16 cellular contexts compared by ENCODE assay signal in the genomic region with DNA sequence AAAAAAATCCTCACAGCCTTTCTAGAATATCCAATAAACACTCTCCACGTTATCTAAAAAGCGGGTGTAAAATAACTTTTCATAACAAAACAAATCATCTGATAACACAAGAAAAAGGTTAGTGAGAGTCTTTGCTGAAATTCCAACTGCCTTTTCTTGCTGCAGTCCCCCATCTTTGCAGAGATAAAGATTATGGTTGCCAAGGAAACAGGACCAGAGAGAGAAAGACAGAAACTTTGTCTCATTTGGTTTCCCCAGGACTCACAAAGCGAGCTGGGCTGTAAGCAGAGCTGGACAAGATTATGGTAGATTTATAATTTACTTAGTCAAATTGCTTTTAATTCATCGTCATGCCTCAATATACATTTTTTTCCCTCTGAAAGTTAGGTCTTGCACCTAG. TPM values are rescaled to one million over a fixed set of nuclear protein-coding genes. Genes with fewer than 3 reads are reported as not detected.
A peak's percentile ranks its signal among the peaks of the same experiment; 100 is the strongest.
DNase-seq lines count a peak whose midpoint lies in the region; ATAC-seq and TF ChIP-seq lines count a peak whose summit lies in the region.
"Had no signal": no experiment of that assay in that cellular context is flagged by ENCODE, and none has a peak within 500 bp of the region (broad histone marks: within the 10 kb centered on the region; RNA-seq: fewer than 3 reads in every experiment).

No MANE protein-coding gene starts in this region.

- H3K9me3 ChIP-seq in OCI-LY3 (ENCODE audit: insufficient read depth, low read length) (no peaks in the 10 kb centered on the region), endodermal cell (ENCODE audit: control insufficient read depth, low read length) (peaks cover 16% of the 10 kb centered on the region), neuron (ENCODE audit: low read length) (no peaks in the 10 kb centered on the region)

- H3K9ac ChIP-seq in OCI-LY3 (ENCODE audit: low read length), result no peak overlapping the region
- no peak overlapping the region for H3K9ac ChIP-seq in endodermal cell (ENCODE audit: extremely low read depth, low read length, poor library complexity, severe bottlenecking)

- no peak overlapping the region for H3K4me3 Mint-ChIP-seq in endodermal cell
- H3K4me3 Mint-ChIP-seq: CD4-positive, alpha-beta memory T cell; GM23338 had no signal

- H3K4me3 ChIP-seq in OCI-LY3 (ENCODE audit: low read length), result no peak overlapping the region
- H3K4me3 ChIP-seq in endodermal cell (ENCODE audit: low read length), result peak overlapping the region; percentile 55
- peak overlapping the region; percentile 18 for H3K4me3 ChIP-seq in neuron (ENCODE audit: low read length)
- H3K4me3 ChIP-seq: GM23338 had no signal

- no peaks in the 10 kb centered on the region for H3K79me2 ChIP-seq in OCI-LY3 (ENCODE audit: low read length)

- H3K27me3 ChIP-seq in OCI-LY3 (ENCODE audit: low read depth, low read length), result peaks cover 40% of the 10 kb centered on the region
- H3K27me3 ChIP-seq in endodermal cell (ENCODE audit: control insufficient read depth, insufficient read depth, low read length, poor library complexity, severe bottlenecking), result no peaks in the 10 kb centered on the region
- H3K27me3 ChIP-seq in neuron (ENCODE audit: insufficient read depth, low read length), result no peaks in the 10 kb centered on the region

- peaks cover 71% of the 10 kb centered on the region for H3K4me1 Mint-ChIP-seq in endodermal cell
- H3K4me1 Mint-ChIP-seq: CD4-positive, alpha-beta memory T cell had no signal

- peak overlapping the region; percentile 66 for H3K4me2 ChIP-seq in OCI-LY3 (ENCODE audit: low read length)

- peaks cover 32% of the 10 kb centered on the region for H3K4me1 ChIP-seq in OCI-LY3 (ENCODE audit: low read length)
- peaks cover 14% of the 10 kb centered on the region for H3K4me1 ChIP-seq in endodermal cell (ENCODE audit: control insufficient read depth, insufficient read depth, low read length)
- peaks cover 53% of the 10 kb centered on the region for H3K4me1 ChIP-seq in neuron (ENCODE audit: insufficient read depth, low read length)

- DNase-seq in NCI-H524 (lab: John Stamatoyannopoulos, UW) (peak; percentile 34 to 71), NCI-H524 treated with DMSO at 0.1 percent for 48 hours (lab: John Stamatoyannopoulos, UW) (no peak), endodermal cell (no peak), NCI-H187 treated with DMSO at 0.1 percent for 48 hours (lab: John Stamatoyannopoulos, UW) (no peak), NCI-H1417 treated with DMSO at 0.1 percent for 48 hours (lab: John Stamatoyannopoulos, UW) (no peak)
- DNase-seq: CD4-positive, alpha-beta memory T cell; GF-D8; KBM-7; MV-4-11; NCI-H1436 had no signal

- TF ChIP-seq CTCF in OCI-LY3 (IDR thresholded peaks at IDR 0.05; ENCODE audit: low read depth, low read length), result no peak
- TF ChIP-seq CTCF in endodermal cell (conservative IDR thresholded peaks at IDR 0.05), result no peak

- ATAC-seq in activated CD4-positive, CD25-positive, alpha-beta regulatory T cell treated with anti-CD3 and anti-CD28 coated beads, Interleukin-2, amount 50 U/mL, for 24 hours, result no peak
- ATAC-seq: GM23338, HCT116, Panc1 had no signal

- no peaks in the 10 kb centered on the region for H3K27me3 Mint-ChIP-seq in endodermal cell (ENCODE audit: insufficient read depth)

- 80 to 94% methylated on average over 3 to 4 of the region's 4 CpGs for WGBS in endodermal cell (ENCODE audit: insufficient coverage in 1 of 2, insufficient read length in 1 of 2), 2 experiments

- peaks cover 14% of the 10 kb centered on the region for H3K9me3 Mint-ChIP-seq in endodermal cell

- H3K36me3 ChIP-seq in OCI-LY3 (replicated peaks; ENCODE audit: low read depth, low read length) (no peaks in the 10 kb centered on the region), endodermal cell (ENCODE audit: control insufficient read depth, insufficient read depth, low read length) (peaks cover 20% of the 10 kb centered on the region), neuron (ENCODE audit: insufficient read depth, low read length) (no peaks in the 10 kb centered on the region)

- H3K36me3 Mint-ChIP-seq in endodermal cell (ENCODE audit: low read depth), result peaks cover 19% of the 10 kb centered on the region
- H3K36me3 Mint-ChIP-seq: CD4-positive, alpha-beta memory T cell had no signal

- peak overlapping the region; percentile 29 for H3K27ac Mint-ChIP-seq in endodermal cell
- H3K27ac Mint-ChIP-seq: CD4-positive, alpha-beta memory T cell; GM23338 had no signal

- H2AFZ ChIP-seq in OCI-LY3 (ENCODE audit: low read depth, low read length) (no peak overlapping the region), neuron (ENCODE audit: low read depth, low read length) (peak overlapping the region; percentile 3)
- H2AFZ ChIP-seq: GM23338 had no signal

- peaks cover 4% of the 10 kb centered on the region; the same call in 1 of the 2 replicates for H4K20me1 ChIP-seq in OCI-LY3 (ENCODE audit: insufficient read depth, low read length)

- H3K27ac ChIP-seq in OCI-LY3 (ENCODE audit: low read length), result no peak overlapping the region
- peak overlapping the region; percentile 84 for H3K27ac ChIP-seq in endodermal cell (ENCODE audit: low read depth, low read length)

RNA-seq across cellular contexts. Expression of a gene that starts 17.6 kb away (rescaled TPM):
- total RNA-seq in endodermal cell, result 10 to 100 TPM; 64.2 to 70.8 TPM
- 157 TPM for polyA plus RNA-seq in endodermal cell (2013, experiment 1 of 2)
- polyA plus RNA-seq in endodermal cell (2013, experiment 2 of 2), result 160 TPM

Comparison
In these comparisons a context has a peak if more than half of its experiments do, and no peak if none do; other contexts are left out.
1. DNase-seq: peak in NCI-H524 (2 of 2); none in NCI-H524 treated with DMSO at 0.1 percent for 48 hours (single experiment), endodermal cell (single experiment), NCI-H187 treated with DMSO at 0.1 percent for 48 hours (single experiment) and NCI-H1417 treated with DMSO at 0.1 percent for 48 hours (single experiment).